28 cellular contexts compared by ENCODE assay signal in the genomic region with DNA sequence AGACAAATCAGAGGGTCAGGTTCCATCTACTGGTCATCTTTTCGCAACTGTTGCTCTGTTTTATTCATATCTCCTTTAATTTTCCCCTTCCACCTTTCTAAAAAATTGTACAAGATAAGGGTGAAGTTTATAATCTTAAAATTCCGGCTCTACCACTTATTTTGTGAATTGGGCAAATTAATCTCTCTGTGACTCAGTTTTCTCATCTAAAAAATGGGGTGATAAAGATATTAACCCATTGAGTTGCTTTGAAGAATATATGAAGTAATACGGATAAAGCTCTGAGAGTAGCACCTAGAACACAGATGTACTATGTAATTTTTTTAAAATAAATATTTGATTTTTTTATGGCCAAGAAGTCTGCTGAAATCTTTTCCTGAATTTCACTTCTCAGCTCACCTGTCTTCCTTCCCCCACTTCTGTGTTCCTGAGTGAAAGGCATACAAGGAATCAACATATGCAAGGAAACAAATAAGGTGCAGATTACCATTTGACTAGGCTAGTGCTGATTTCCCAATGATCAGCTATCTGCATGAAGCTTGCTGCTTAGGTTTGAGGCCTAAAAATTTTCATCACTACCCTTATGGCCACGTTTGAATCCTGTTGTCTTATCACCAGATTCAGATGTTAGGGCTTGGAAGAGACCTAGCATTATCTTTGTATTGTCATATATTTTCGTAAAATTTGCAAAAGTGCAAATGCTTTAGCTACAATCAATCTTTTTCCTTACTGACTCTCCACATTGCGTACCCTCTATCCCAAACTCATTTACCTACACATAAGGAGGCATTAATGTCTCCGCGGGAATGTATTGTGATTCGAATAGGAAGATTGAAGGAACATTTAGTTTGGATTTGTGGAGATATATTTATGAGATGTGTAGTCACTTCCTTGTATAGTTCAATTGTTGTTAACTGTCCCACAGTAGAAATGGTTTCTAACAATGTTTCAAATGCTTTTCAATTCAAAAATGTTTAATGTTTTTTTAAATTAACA.
"Had no signal": no experiment of that assay in that cellular context is flagged by ENCODE, and none has a peak within 500 bp of the region (broad histone marks: within the 10 kb centered on the region; RNA-seq: fewer than 3 reads in every experiment).

No MANE protein-coding gene starts in this region.

- H3K4me3 ChIP-seq: body of pancreas, colonic mucosa, right atrium auricular region, smooth muscle cell, stomach, thyroid gland, upper lobe of left lung, vagina had no signal

- DNase-seq: activated CD4-positive, alpha-beta T cell treated with anti-CD3 and anti-CD28 coated beads for 1 hour; activated CD4-positive, alpha-beta T cell treated with anti-CD3 and anti-CD28 coated beads, Interleukin-2, amount 50 U/mL, for 1 hour; activated CD8-positive, alpha-beta memory T cell treated with anti-CD3 and anti-CD28 coated beads, Interleukin-2, amount 10 ng/mL, durations not matched to agents 7 days and 5 days; activated CD8-positive, alpha-beta T cell treated with anti-CD3 and anti-CD28 coated beads, Interleukin-2, amount 10 ng/mL, durations not matched to agents 7 days and 5 days; activated naive CD4-positive, alpha-beta T cell treated with Interleukin-2 at 50 U/mL for 16 hours; activated T-cell treated with anti-CD3 and anti-CD28 coated beads, Interleukin-2, amount 50 U/mL, for 72 hours; aorta; body of pancreas; cerebellar nuclear complex; colonic mucosa; effector CD8-positive, alpha-beta T cell; kidney; left colon; mammary epithelial cell; naive B cell; nucleus accumbens; stimulated activated CD4-positive, alpha-beta T cell treated with anti-CD3 and anti-CD28 coated beads, Interleukin-15, amount 100 ng/mL, for 24 hours; stimulated activated CD4-positive, alpha-beta T cell treated with anti-CD3 and anti-CD28 coated beads, Interleukin-2, amount 100 ng/mL, for 24 hours; stimulated activated naive B cell treated with anti-CD40 and anti-IgM and Interleukin-4, amounts not matched to agents 10 μg/mL and 1 μg/mL and 100 μg/mL, for 72 hours; stomach; T-helper 2 cell; thyroid gland; upper lobe of left lung had no signal

- H3K27me3 Mint-ChIP-seq: activated CD8-positive, alpha-beta memory T cell treated with anti-CD3 and anti-CD28 coated beads, Interleukin-2, amount 10 ng/mL, durations not matched to agents 7 days and 5 days; activated naive CD8-positive, alpha-beta T cell; naive B cell; stimulated activated naive B cell treated with anti-CD40 and anti-IgM and Interleukin-4, amounts not matched to agents 10 μg/mL and 1 μg/mL and 100 μg/mL, for 72 hours had no signal

- H3K9me3 ChIP-seq: body of pancreas, colonic mucosa, right atrium auricular region, stomach, thyroid gland, upper lobe of left lung, vagina had no signal

- H3K36me3 Mint-ChIP-seq: activated CD8-positive, alpha-beta memory T cell treated with anti-CD3 and anti-CD28 coated beads, Interleukin-2, amount 10 ng/mL, durations not matched to agents 7 days and 5 days; activated naive CD8-positive, alpha-beta T cell; naive B cell; stimulated activated naive B cell treated with anti-CD40 and anti-IgM and Interleukin-4, amounts not matched to agents 10 μg/mL and 1 μg/mL and 100 μg/mL, for 72 hours had no signal

- H3K4me3 Mint-ChIP-seq: activated CD8-positive, alpha-beta memory T cell treated with anti-CD3 and anti-CD28 coated beads, Interleukin-2, amount 10 ng/mL, durations not matched to agents 7 days and 5 days; activated CD8-positive, alpha-beta T cell treated with anti-CD3 and anti-CD28 coated beads, Interleukin-2, amount 10 ng/mL, durations not matched to agents 7 days and 5 days; activated naive CD8-positive, alpha-beta T cell; activated T-cell treated with anti-CD3 and anti-CD28 coated beads, Interleukin-2, amount 50 U/mL, for 72 hours; mesothelial cell of epicardium; naive B cell; stimulated activated naive B cell treated with anti-CD40 and anti-IgM and Interleukin-4, amounts not matched to agents 10 μg/mL and 1 μg/mL and 100 μg/mL, for 72 hours had no signal

- H3K27ac ChIP-seq: body of pancreas, colonic mucosa, right atrium auricular region, stomach, thyroid gland, upper lobe of left lung, vagina had no signal

- H3K4me1 ChIP-seq: body of pancreas, colonic mucosa, right atrium auricular region, stomach, thyroid gland, upper lobe of left lung, vagina had no signal

- H3K27ac Mint-ChIP-seq: activated CD8-positive, alpha-beta memory T cell treated with anti-CD3 and anti-CD28 coated beads, Interleukin-2, amount 10 ng/mL, durations not matched to agents 7 days and 5 days; activated CD8-positive, alpha-beta T cell treated with anti-CD3 and anti-CD28 coated beads, Interleukin-2, amount 10 ng/mL, durations not matched to agents 7 days and 5 days; activated naive CD8-positive, alpha-beta T cell; activated T-cell treated with anti-CD3 and anti-CD28 coated beads, Interleukin-2, amount 50 U/mL, for 72 hours; mesothelial cell of epicardium; naive B cell; stimulated activated naive B cell treated with anti-CD40 and anti-IgM and Interleukin-4, amounts not matched to agents 10 μg/mL and 1 μg/mL and 100 μg/mL, for 72 hours had no signal

- H3K4me1 Mint-ChIP-seq: activated CD8-positive, alpha-beta memory T cell treated with anti-CD3 and anti-CD28 coated beads, Interleukin-2, amount 10 ng/mL, durations not matched to agents 7 days and 5 days; naive B cell; stimulated activated naive B cell treated with anti-CD40 and anti-IgM and Interleukin-4, amounts not matched to agents 10 μg/mL and 1 μg/mL and 100 μg/mL, for 72 hours had no signal

- H3K36me3 ChIP-seq: colonic mucosa, right atrium auricular region, stomach, thyroid gland, upper lobe of left lung, vagina had no signal

- H3K27me3 ChIP-seq: body of pancreas, colonic mucosa, right atrium auricular region, stomach, thyroid gland, upper lobe of left lung, vagina had no signal
